ENCODE assay signal across 10 cellular contexts in genomic region chr18:27185025-27185763, GRCh38. TPM values are rescaled to one million over a fixed set of nuclear protein-coding genes. Genes with fewer than 3 reads are reported as not detected.
A peak's percentile ranks its signal among the peaks of the same experiment; 100 is the strongest.
DNase-seq lines count a peak whose midpoint lies in the region; ATAC-seq and TF ChIP-seq lines count a peak whose summit lies in the region.
"Had no signal": no experiment of that assay in that cellular context is flagged by ENCODE, and none has a peak within 500 bp of the region (broad histone marks: within the 10 kb centered on the region; RNA-seq: fewer than 3 reads in every experiment).

Gene CHST9 (minus strand): TSS chr18:27185308. CDS start chr18:27142809, 42,499 bp downstream.

- ATAC-seq in HG02759 (IDR thresholded peaks at IDR 0.05; ENCODE audit: unreplicated experiment): no peak
- no peak for ATAC-seq in GM19455 (IDR thresholded peaks at IDR 0.05; ENCODE audit: unreplicated experiment)

- DNase-seq in ascending aorta (ENCODE audit: low spot score in 2 of 2) (no peak), iPS-NIHi11 (ENCODE audit: low spot score) (peak; percentile 86), stomach (peak; percentile 27), HUDEP-2 (lab: John Stamatoyannopoulos, UW; ENCODE audit: unreplicated experiment in 76 of 76) (no peak), NCI-H1048 (lab: John Stamatoyannopoulos, UW) (no peak)
- DNase-seq: activated CD4-positive, alpha-beta T cell treated with anti-CD3 and anti-CD28 coated beads, Interleukin-2, amount 10 ng/mL, durations not matched to agents 24 days and 14 days had no signal

- no peaks in the 10 kb centered on the region for H3K9me3 ChIP-seq in ascending aorta
- H3K9me3 ChIP-seq in stomach: no peaks in the 10 kb centered on the region

- intact Hi-C loops in ascending aorta (cut with DNase I) (no loop called here), stomach (cut with DNase I; ENCODE audit: low total_unique reads) (no loop called here)

- 0 out of 2 replicates have a peak, but pooled peaks have one; percentile 4 for TF ChIP-seq RAD21 in Ishikawa (IDR thresholded peaks at IDR 0.05; ENCODE audit: low read depth)

- H3K36me3 ChIP-seq in ascending aorta (no peaks in the 10 kb centered on the region), stomach (no peaks in the 10 kb centered on the region)

- H3K4me1 ChIP-seq in ascending aorta: no peaks in the 10 kb centered on the region
- peaks cover 3 to 17% (median 11%) of the 10 kb centered on the region in 4 donors for H3K4me1 ChIP-seq in stomach

- H3K27me3 ChIP-seq in ascending aorta (no peaks in the 10 kb centered on the region), stomach (peaks cover 0 to 27% (median 19%) of the 10 kb centered on the region in 3 donors)

- TF ChIP-seq POLR2A in stomach (IDR thresholded peaks at IDR 0.05): no peak

- no peak for TF ChIP-seq EP300 in Ishikawa (IDR thresholded peaks at IDR 0.05; ENCODE audit: borderline replicate concordance)
- no peak for TF ChIP-seq EP300 in stomach (IDR thresholded peaks at IDR 0.05)

- TF ChIP-seq CTCF in ascending aorta (IDR thresholded peaks at IDR 0.05) (no peak), stomach (IDR thresholded peaks at IDR 0.05) (no peak)

- H3K4me3 ChIP-seq in ascending aorta: peak within 1 kb of the TSS; percentile 21 to 36
- peak within 1 kb of the TSS; percentile 38 to 58 (median 49) for H3K4me3 ChIP-seq in stomach

- H3K27ac ChIP-seq in ascending aorta (no peak within 1 kb of the TSS), stomach (no peak within 1 kb of the TSS)

- WGBS in stomach, 5 donors: 3 to 9% (median 5%) methylated on average over 29 to 65 of the region's 67 CpGs

TF ChIP-seq in Ishikawa, 13 proteins besides CTCF, POLR2A, EP300 and RAD21:
- TF ChIP-seq TCF12 (IDR thresholded peaks at IDR 0.05; ENCODE audit: low read depth) (no peak), MAX (IDR thresholded peaks at IDR 0.05) (0 out of 2 replicates have a peak, but pooled peaks have one; percentile 40), EGR1 (IDR thresholded peaks at IDR 0.05) (0 out of 2 replicates have a peak, but pooled peaks have one; percentile 18)

RNA-seq across cellular contexts. Expression of gene CHST9, which starts in this region (rescaled TPM):
- 0.21 TPM for total RNA-seq in ascending aorta
- total RNA-seq in stomach: 1 to 10 TPM in 2 of 5 donors, under 1 TPM in 2, not detected in 1; 0.29 to 2.2 (median 1.1) TPM
- polyA plus RNA-seq in stomach: 1 to 10 TPM in 1 of 3 donors, under 1 TPM in 1, not detected in 1; 0.37 to 1.5 TPM
- total RNA-seq: activated CD4-positive, alpha-beta T cell treated with anti-CD3 and anti-CD28 coated beads, Interleukin-2, amount 10 ng/mL, durations not matched to agents 24 days and 14 days; fibroblast of lung had no signal
- polyA plus RNA-seq: fibroblast of lung had no signal

Comparison
In these comparisons a context has a peak if more than half of its experiments do, and no peak if none do; other contexts are left out.
1. DNase-seq: peak in iPS-NIHi11 (single experiment) and stomach (single experiment); none in ascending aorta (0 of 2), HUDEP-2 (0 of 76) and NCI-H1048 (single experiment).